In the genomic region with DNA sequence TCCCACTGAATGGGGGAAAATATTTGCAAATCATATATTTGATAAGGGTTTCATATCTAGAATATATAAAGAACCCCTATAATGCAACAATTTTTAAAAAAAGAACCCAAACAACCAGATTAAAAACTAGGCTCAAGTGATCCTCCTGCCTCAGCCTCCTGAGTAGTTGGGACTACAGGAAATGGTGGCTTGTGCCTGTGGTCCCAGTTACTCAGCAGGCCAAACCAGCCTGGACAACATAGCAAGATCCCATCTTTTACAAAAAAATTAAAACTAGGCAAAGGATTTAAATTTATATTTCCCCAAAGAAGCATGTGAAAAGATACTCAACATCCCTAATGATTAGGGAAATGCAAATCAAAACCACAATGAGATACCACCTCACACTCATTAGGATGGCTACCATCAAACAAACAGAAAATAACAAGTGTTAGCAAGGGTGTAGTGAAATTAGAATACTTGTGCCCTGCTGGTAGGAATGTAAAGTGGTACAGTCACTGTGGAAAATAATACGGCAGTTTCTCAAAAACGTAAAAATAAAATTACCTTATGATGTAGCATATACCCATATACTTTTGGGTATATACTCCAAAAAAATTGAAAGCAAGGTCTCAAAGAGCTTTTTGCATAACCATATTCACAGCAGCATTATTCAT, we compare ENCODE assay signal across 25 cellular contexts. TPM values are rescaled to one million over a fixed set of nuclear protein-coding genes. Genes with fewer than 3 reads are reported as not detected.
A peak's percentile ranks its signal among the peaks of the same experiment; 100 is the strongest.
DNase-seq lines count a peak whose midpoint lies in the region; ATAC-seq and TF ChIP-seq lines count a peak whose summit lies in the region.
"Had no signal": no experiment of that assay in that cellular context is flagged by ENCODE, and none has a peak within 500 bp of the region (broad histone marks: within the 10 kb centered on the region; RNA-seq: fewer than 3 reads in every experiment).

No MANE protein-coding gene starts in this region.

- ATAC-seq in Panc1 (no peak), left colon (no peak)
- ATAC-seq: left lobe of liver; stimulated activated effector memory CD8-positive, alpha-beta T cell treated with anti-CD3 and anti-CD28 coated beads, Interleukin-12 subunit alpha, Interleukin-12 subunit beta, amount 100 ng/mL, for 72 hours; T-helper 17 cell had no signal

- H3K27me3 ChIP-seq in Panc1 (ENCODE audit: control insufficient read depth, insufficient read depth, low read length): no peaks in the 10 kb centered on the region
- H3K27me3 ChIP-seq in fibroblast of lung (ENCODE audit: control insufficient read depth, insufficient read depth, low read length): no peaks in the 10 kb centered on the region
- H3K27me3 ChIP-seq: neutrophil had no signal

- CTCF ChIA-PET in Panc1 (lab: Charles Lee): no interaction called here

- no peak overlapping the region for H3K9ac ChIP-seq in fibroblast of lung (ENCODE audit: insufficient read depth, low read length)

- no peak overlapping the region for H3K27ac Mint-ChIP-seq in neural crest cell (ENCODE audit: unreplicated experiment)
- no peak overlapping the region for H3K27ac Mint-ChIP-seq in activated T-helper 1 cell treated with anti-CD3 and anti-CD28 coated beads, Interleukin-12 subunit alpha, Interleukin-12 subunit beta, Interleukin-2, Interleukin-4 antibody, amounts not matched to agents 30 ng/mL and 10 ng/mL and 1 ng/mL, durations not matched to agents 14 hours and 24 hours and 36 hours
- H3K27ac Mint-ChIP-seq: activated CD4-positive, alpha-beta memory T cell treated with anti-CD3 and anti-CD28 coated beads for 36 hours; activated naive CD4-positive, alpha-beta T cell treated with anti-CD3 and anti-CD28 coated beads, Interleukin-2, amount 10 ng/mL, durations not matched to agents 7 days and 5 days; stimulated activated effector memory CD8-positive, alpha-beta T cell treated with anti-CD3 and anti-CD28 coated beads, Interleukin-12 subunit alpha, Interleukin-12 subunit beta, amount 100 ng/mL, for 72 hours; T-helper 17 cell had no signal

- DNase-seq in Panc1 (ENCODE audit: low read depth, low spot score) (no peak), fibroblast of lung (ENCODE audit: low read depth in 2 of 2) (no peak), neural crest cell (ENCODE audit: low read depth, low spot score) (no peak), DMS 273 (lab: John Stamatoyannopoulos, UW; ENCODE audit: unreplicated experiment) (no peak), left colon (no peak), NCI-H1048 (lab: John Stamatoyannopoulos, UW) (no peak)
- DNase-seq in activated T-helper 1 cell treated with anti-CD3 and anti-CD28 coated beads, Interleukin-12 subunit alpha, Interleukin-12 subunit beta, Interleukin-2, Interleukin-4 antibody, amounts not matched to agents 30 ng/mL and 10 ng/mL and 1 ng/mL, durations not matched to agents 14 hours and 24 hours and 36 hours (ENCODE audit: low spot score): no peak
- DNase-seq: activated CD4-positive, alpha-beta memory T cell treated with anti-CD3 and anti-CD28 coated beads for 36 hours; activated naive CD4-positive, alpha-beta T cell treated with anti-CD3 and anti-CD28 coated beads, Interleukin-2, amount 10 ng/mL, durations not matched to agents 7 days and 5 days; activated T-cell treated with anti-CD3 and anti-CD28 coated beads, Interleukin-2, amount 50 U/mL, for 1 hour; anterior cingulate cortex; cortex of kidney; Kasumi-1; midbrain; NCI-H1105 treated with DMSO at 0.1 percent for 48 hours; NCI-H2107; NCI-H524; retina; SIG-M5; T-helper 17 cell; WERI-Rb-1 had no signal

- H3K4me1 ChIP-seq in Panc1 (ENCODE audit: control insufficient read depth, insufficient read depth, low read length) (no peaks in the 10 kb centered on the region), fibroblast of lung (ENCODE audit: control insufficient read depth, extremely low read depth, insufficient read depth, low read length) (no peaks in the 10 kb centered on the region)

- no peak overlapping the region for H2AFZ ChIP-seq in fibroblast of lung (ENCODE audit: low read length)

- no peak overlapping the region for H3K4me3 ChIP-seq in Panc1 (ENCODE audit: low read depth in 2 of 2, low read length in 2 of 2)
- H3K4me3 ChIP-seq in fibroblast of lung (replicated peaks in 1 of 4; ENCODE audit: control extremely low read depth in 1 of 4, insufficient read depth in 1 of 4, low read depth in 3 of 4, low read length in 4 of 4): no peak overlapping the region

- no peaks in the 10 kb centered on the region for H4K20me1 ChIP-seq in fibroblast of lung (ENCODE audit: control insufficient read depth, extremely low read depth, insufficient read depth, low read length)

- H3K36me3 ChIP-seq in Panc1 (ENCODE audit: control insufficient read depth, insufficient read depth, low read length) (no peaks in the 10 kb centered on the region), fibroblast of lung (ENCODE audit: control insufficient read depth, insufficient read depth, low read length) (no peaks in the 10 kb centered on the region)
- H3K36me3 ChIP-seq: neutrophil, WERI-Rb-1 had no signal

- TF ChIP-seq CTCF in C4-2B (conservative IDR thresholded peaks at IDR 0.05) (peak; percentile 20), Panc1 (IDR thresholded peaks at IDR 0.05) (peak; percentile 34; the same call in 1 of the 2 replicates), fibroblast of lung (conservative IDR thresholded peaks at IDR 0.05 in 1 of 2, IDR thresholded peaks at IDR 0.05 in 1 of 2; ENCODE audit: low read depth in 1 of 2, low read length in 2 of 2) (peak; percentile 18 to 37), neural crest cell (conservative IDR thresholded peaks at IDR 0.05) (peak; percentile 49)

- H3K4me2 ChIP-seq in fibroblast of lung (ENCODE audit: extremely low read depth, insufficient read depth, low read length): no peak overlapping the region

- intact Hi-C loops in Panc1 (cut with micrococcal nuclease; ENCODE audit: unreplicated experiment): no loop called here
- intact Hi-C loops in left colon (cut with DNase I, micrococcal nuclease): no loop called here
- intact Hi-C loops in activated T-helper 1 cell treated with anti-CD3 and anti-CD28 coated beads, Interleukin-12 subunit alpha, Interleukin-12 subunit beta, Interleukin-2, Interleukin-4 antibody, amounts not matched to agents 30 ng/mL and 10 ng/mL and 1 ng/mL, durations not matched to agents 14 hours and 24 hours and 36 hours (cut with micrococcal nuclease): no loop called here

- H3K4me3 Mint-ChIP-seq in neural crest cell: no peak overlapping the region
- no peak overlapping the region for H3K4me3 Mint-ChIP-seq in activated T-helper 1 cell treated with anti-CD3 and anti-CD28 coated beads, Interleukin-12 subunit alpha, Interleukin-12 subunit beta, Interleukin-2, Interleukin-4 antibody, amounts not matched to agents 30 ng/mL and 10 ng/mL and 1 ng/mL, durations not matched to agents 14 hours and 24 hours and 36 hours
- H3K4me3 Mint-ChIP-seq: activated CD4-positive, alpha-beta memory T cell treated with anti-CD3 and anti-CD28 coated beads for 36 hours; activated naive CD4-positive, alpha-beta T cell treated with anti-CD3 and anti-CD28 coated beads, Interleukin-2, amount 10 ng/mL, durations not matched to agents 7 days and 5 days; stimulated activated effector memory CD8-positive, alpha-beta T cell treated with anti-CD3 and anti-CD28 coated beads, Interleukin-12 subunit alpha, Interleukin-12 subunit beta, amount 100 ng/mL, for 72 hours; T-helper 17 cell had no signal

- POLR2A ChIA-PET in Panc1 (lab: Charles Lee): no interaction called here

- no peaks in the 10 kb centered on the region for H3K79me2 ChIP-seq in fibroblast of lung (ENCODE audit: control insufficient read depth, insufficient read depth, low read length)

- BruUV-seq in Panc1 (replicated peaks; lab: Mats Ljungman, UMichigan): no TSS peak

- H3K4me1 Mint-ChIP-seq in neural crest cell: peaks cover 7% of the 10 kb centered on the region
- H3K4me1 Mint-ChIP-seq in activated T-helper 1 cell treated with anti-CD3 and anti-CD28 coated beads, Interleukin-12 subunit alpha, Interleukin-12 subunit beta, Interleukin-2, Interleukin-4 antibody, amounts not matched to agents 30 ng/mL and 10 ng/mL and 1 ng/mL, durations not matched to agents 14 hours and 24 hours and 36 hours (ENCODE audit: low read depth): no peaks in the 10 kb centered on the region
- H3K4me1 Mint-ChIP-seq: activated naive CD4-positive, alpha-beta T cell treated with anti-CD3 and anti-CD28 coated beads, Interleukin-2, amount 10 ng/mL, durations not matched to agents 7 days and 5 days had no signal

- no peaks in the 10 kb centered on the region for H3K27me3 Mint-ChIP-seq in neural crest cell (ENCODE audit: low read depth)
- H3K27me3 Mint-ChIP-seq in activated T-helper 1 cell treated with anti-CD3 and anti-CD28 coated beads, Interleukin-12 subunit alpha, Interleukin-12 subunit beta, Interleukin-2, Interleukin-4 antibody, amounts not matched to agents 30 ng/mL and 10 ng/mL and 1 ng/mL, durations not matched to agents 14 hours and 24 hours and 36 hours (ENCODE audit: insufficient read depth): no peaks in the 10 kb centered on the region
- H3K27me3 Mint-ChIP-seq: activated CD4-positive, alpha-beta memory T cell treated with anti-CD3 and anti-CD28 coated beads for 36 hours; activated naive CD4-positive, alpha-beta T cell treated with anti-CD3 and anti-CD28 coated beads, Interleukin-2, amount 10 ng/mL, durations not matched to agents 7 days and 5 days; T-helper 17 cell had no signal

- H3K36me3 Mint-ChIP-seq in neural crest cell (ENCODE audit: low read depth): no peaks in the 10 kb centered on the region
- no peaks in the 10 kb centered on the region for H3K36me3 Mint-ChIP-seq in activated T-helper 1 cell treated with anti-CD3 and anti-CD28 coated beads, Interleukin-12 subunit alpha, Interleukin-12 subunit beta, Interleukin-2, Interleukin-4 antibody, amounts not matched to agents 30 ng/mL and 10 ng/mL and 1 ng/mL, durations not matched to agents 14 hours and 24 hours and 36 hours (ENCODE audit: low read depth)
- H3K36me3 Mint-ChIP-seq: activated CD4-positive, alpha-beta memory T cell treated with anti-CD3 and anti-CD28 coated beads for 36 hours; stimulated activated effector memory CD8-positive, alpha-beta T cell treated with anti-CD3 and anti-CD28 coated beads, Interleukin-12 subunit alpha, Interleukin-12 subunit beta, amount 100 ng/mL, for 72 hours had no signal

- no peaks in the 10 kb centered on the region for H3K9me3 Mint-ChIP-seq in neural crest cell
- no peaks in the 10 kb centered on the region for H3K9me3 Mint-ChIP-seq in activated T-helper 1 cell treated with anti-CD3 and anti-CD28 coated beads, Interleukin-12 subunit alpha, Interleukin-12 subunit beta, Interleukin-2, Interleukin-4 antibody, amounts not matched to agents 30 ng/mL and 10 ng/mL and 1 ng/mL, durations not matched to agents 14 hours and 24 hours and 36 hours
- H3K9me3 Mint-ChIP-seq: activated CD4-positive, alpha-beta memory T cell treated with anti-CD3 and anti-CD28 coated beads for 36 hours; activated naive CD4-positive, alpha-beta T cell treated with anti-CD3 and anti-CD28 coated beads, Interleukin-2, amount 10 ng/mL, durations not matched to agents 7 days and 5 days; stimulated activated effector memory CD8-positive, alpha-beta T cell treated with anti-CD3 and anti-CD28 coated beads, Interleukin-12 subunit alpha, Interleukin-12 subunit beta, amount 100 ng/mL, for 72 hours had no signal

- H3K9me3 ChIP-seq in Panc1 (ENCODE audit: control insufficient read depth, insufficient read depth, low read depth, low read length): no peaks in the 10 kb centered on the region
- no peaks in the 10 kb centered on the region for H3K9me3 ChIP-seq in fibroblast of lung (ENCODE audit: control insufficient read depth, insufficient read depth, low read depth, low read length)
- H3K9me3 ChIP-seq: neutrophil had no signal

- no peak overlapping the region for H3K27ac ChIP-seq in C4-2B
- H3K27ac ChIP-seq in Panc1 (ENCODE audit: low read length): no peak overlapping the region
- no peak overlapping the region for H3K27ac ChIP-seq in fibroblast of lung (ENCODE audit: insufficient read depth, low read length)
- H3K27ac ChIP-seq: neutrophil had no signal

- in situ Hi-C loops in Panc1 (cut with HindIII; ENCODE audit: low pct_unique_long_range_greater_than_20kb, low sequenced_read_pairs): no loop called here

RNA-seq across cellular contexts. Expression of a gene that starts 19.7 kb away (rescaled TPM):
- total RNA-seq in Panc1 (2021; ENCODE audit: unreplicated experiment): 66.3 TPM
- polyA plus RNA-seq in Panc1 (2012; ENCODE audit: insufficient read length): 23.9 TPM
- total RNA-seq in fibroblast of lung: 20.3 and 25.1 TPM in 2 replicates
- 36.9 and 83.7 TPM in 2 replicates for polyA plus RNA-seq in fibroblast of lung
- polyA plus RNA-seq in fibroblast of lung (2012): 10.7 and 14.5 TPM in 2 replicates
- polyA minus RNA-seq in fibroblast of lung (ENCODE audit: low replicate concordance): 6.5 and 10.2 TPM in 2 replicates
- 64.5 and 75.4 TPM in 2 replicates for total RNA-seq in neural crest cell
- 10 to 100 TPM; 33.7 to 46.2 TPM for total RNA-seq in left colon
- total RNA-seq in activated T-helper 1 cell treated with anti-CD3 and anti-CD28 coated beads, Interleukin-12 subunit alpha, Interleukin-12 subunit beta, Interleukin-2, Interleukin-4 antibody, amounts not matched to agents 30 ng/mL and 10 ng/mL and 1 ng/mL, durations not matched to agents 14 hours and 24 hours and 36 hours: 19.7 and 27.5 TPM in 2 replicates
